32 cellular contexts compared by ENCODE assay signal in the genomic region with DNA sequence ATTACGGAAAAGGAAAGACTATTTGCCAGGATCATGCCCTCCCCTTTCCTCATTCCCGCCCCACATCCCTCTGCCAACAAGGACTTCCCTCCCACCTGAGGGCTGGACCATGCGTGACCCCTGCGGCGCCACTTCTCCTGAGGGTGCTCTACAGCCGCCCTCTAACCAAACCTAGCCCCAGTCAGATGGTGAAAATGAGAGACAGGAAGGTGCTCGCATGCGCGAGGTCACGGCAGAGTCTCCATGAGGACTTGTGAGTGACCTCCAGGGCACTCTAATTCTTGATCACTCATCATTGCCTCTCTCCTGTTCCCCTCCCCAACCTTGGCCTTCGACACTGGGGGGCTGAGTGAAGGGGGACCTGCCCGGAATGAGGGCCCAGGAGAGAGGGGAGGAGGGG.
"Had no signal": no experiment of that assay in that cellular context is flagged by ENCODE, and none has a peak within 500 bp of the region (broad histone marks: within the 10 kb centered on the region; RNA-seq: fewer than 3 reads in every experiment).

No MANE protein-coding gene starts in this region.

- H3K4me3 ChIP-seq: MG63, Peyer's patch, SJSA1 had no signal

- FAIRE-seq: bronchial epithelial cell had no signal

- H3K27me3 Mint-ChIP-seq: activated CD4-positive, alpha-beta T cell treated with anti-CD3 and anti-CD28 coated beads, Interleukin-2, amount 10 ng/mL, durations not matched to agents 7 days and 5 days; activated naive CD4-positive, alpha-beta T cell treated with anti-CD3 and anti-CD28 coated beads, Interleukin-2, amount 50 U/mL, for 24 hours; activated naive CD8-positive, alpha-beta T cell treated with anti-CD3 and anti-CD28 coated beads, Interleukin-2, amount 10 ng/mL, durations not matched to agents 7 days and 5 days; activated T-cell treated with anti-CD3 and anti-CD28 coated beads, Interleukin-2, amount 50 U/mL, for 24 hours; brain; IgD-negative memory B cell had no signal

- DNase-seq: activated CD4-positive, alpha-beta T cell treated with anti-CD3 and anti-CD28 coated beads, Interleukin-2, amount 10 ng/mL, durations not matched to agents 7 days and 5 days; activated CD4-positive, alpha-beta T cell treated with anti-CD3 and anti-CD28 coated beads, Interleukin-2, amount 50 U/mL, for 48 hours; activated CD8-positive, alpha-beta T cell treated with anti-CD3 and anti-CD28 coated beads, Interleukin-2, amount 10 ng/mL, durations not matched to agents 7 days and 5 days; activated gamma-delta T cell; activated naive CD4-positive, alpha-beta T cell treated with Interleukin-2 at 50 U/mL for 16 hours; activated naive CD8-positive, alpha-beta T cell treated with anti-CD3 and anti-CD28 coated beads, Interleukin-2, amount 10 ng/mL, durations not matched to agents 7 days and 5 days; activated T-cell treated with anti-CD3 and anti-CD28 coated beads, Interleukin-2, amount 50 U/mL, for 24 hours; amygdala; Karpas-422; KBM-7; MG63; NCI-H1048; NCI-H1105 treated with DMSO at 0.1 percent for 48 hours; NCI-H1436; NCI-H1694; NCI-H1930; NCI-H2081 treated with DMSO at 0.1 percent for 48 hours; NCI-H345; NCI-H524 treated with DMSO at 0.1 percent for 48 hours; PC-3; Peyer's patch; RPMI8226; SHP77 treated with DMSO at 0.1 percent for 48 hours; SK-N-SH; T-helper 9 cell had no signal

- H3K27ac ChIP-seq: Peyer's patch, SJSA1 had no signal

- H3K4me2 ChIP-seq: SK-N-SH had no signal

- ATAC-seq: activated CD8-positive, alpha-beta T cell treated with anti-CD3 and anti-CD28 coated beads, Interleukin-2, amount 10 ng/mL, durations not matched to agents 7 days and 5 days; PC-3 had no signal

- H3K4me1 ChIP-seq: Peyer's patch had no signal

- H3K9ac ChIP-seq: SK-N-SH had no signal

- H3K27ac Mint-ChIP-seq: activated CD4-positive, alpha-beta T cell treated with anti-CD3 and anti-CD28 coated beads, Interleukin-2, amount 10 ng/mL, durations not matched to agents 7 days and 5 days; activated CD8-positive, alpha-beta T cell treated with anti-CD3 and anti-CD28 coated beads, Interleukin-2, amount 10 ng/mL, durations not matched to agents 7 days and 5 days; activated naive CD4-positive, alpha-beta T cell treated with anti-CD3 and anti-CD28 coated beads, Interleukin-2, amount 50 U/mL, for 24 hours; activated naive CD8-positive, alpha-beta T cell treated with anti-CD3 and anti-CD28 coated beads, Interleukin-2, amount 10 ng/mL, durations not matched to agents 7 days and 5 days; activated T-helper 2 cell treated with anti-CD3 and anti-CD28 coated beads, Interferon-gamma antibody, Interleukin-2, Interleukin-4, amounts not matched to agents 10 μg/mL and 5 μg/mL and 100 μg/mL, durations not matched to agents 14 hours and 24 hours and 36 hours; brain; T-helper 1 cell treated with Interleukin-12 subunit alpha and Interleukin-12 subunit beta and Interleukin-4 antibody, amounts not matched to agents 30 μg/mL and 1 μg/mL, for 36 hours had no signal

- H3K4me3 Mint-ChIP-seq: activated CD4-positive, alpha-beta T cell treated with anti-CD3 and anti-CD28 coated beads, Interleukin-2, amount 10 ng/mL, durations not matched to agents 7 days and 5 days; activated CD8-positive, alpha-beta T cell treated with anti-CD3 and anti-CD28 coated beads, Interleukin-2, amount 10 ng/mL, durations not matched to agents 7 days and 5 days; activated naive CD4-positive, alpha-beta T cell treated with anti-CD3 and anti-CD28 coated beads, Interleukin-2, amount 50 U/mL, for 24 hours; activated naive CD8-positive, alpha-beta T cell treated with anti-CD3 and anti-CD28 coated beads, Interleukin-2, amount 10 ng/mL, durations not matched to agents 7 days and 5 days; activated T-cell treated with anti-CD3 and anti-CD28 coated beads, Interleukin-2, amount 50 U/mL, for 24 hours; brain; IgD-negative memory B cell; T-helper 1 cell treated with Interleukin-12 subunit alpha and Interleukin-12 subunit beta and Interleukin-4 antibody, amounts not matched to agents 30 μg/mL and 1 μg/mL, for 36 hours had no signal

- H3K27me3 ChIP-seq: MG63, Peyer's patch, SJSA1 had no signal

- H3K9me2 ChIP-seq: SK-N-SH had no signal

- H3K9me3 ChIP-seq: MG63, Peyer's patch, SJSA1, SK-N-SH had no signal

- H3K9me3 Mint-ChIP-seq: activated CD4-positive, alpha-beta T cell treated with anti-CD3 and anti-CD28 coated beads, Interleukin-2, amount 10 ng/mL, durations not matched to agents 7 days and 5 days; activated naive CD4-positive, alpha-beta T cell treated with anti-CD3 and anti-CD28 coated beads, Interleukin-2, amount 50 U/mL, for 24 hours; activated naive CD8-positive, alpha-beta T cell treated with anti-CD3 and anti-CD28 coated beads, Interleukin-2, amount 10 ng/mL, durations not matched to agents 7 days and 5 days; activated T-cell treated with anti-CD3 and anti-CD28 coated beads, Interleukin-2, amount 50 U/mL, for 24 hours; activated T-helper 2 cell treated with anti-CD3 and anti-CD28 coated beads, Interferon-gamma antibody, Interleukin-2, Interleukin-4, amounts not matched to agents 10 μg/mL and 5 μg/mL and 100 μg/mL, durations not matched to agents 14 hours and 24 hours and 36 hours; brain; IgD-negative memory B cell; T-helper 1 cell treated with Interleukin-12 subunit alpha and Interleukin-12 subunit beta and Interleukin-4 antibody, amounts not matched to agents 30 μg/mL and 1 μg/mL, for 36 hours had no signal
